Comparison of ENCODE assay signal across 10 cellular contexts in the genomic region with DNA sequence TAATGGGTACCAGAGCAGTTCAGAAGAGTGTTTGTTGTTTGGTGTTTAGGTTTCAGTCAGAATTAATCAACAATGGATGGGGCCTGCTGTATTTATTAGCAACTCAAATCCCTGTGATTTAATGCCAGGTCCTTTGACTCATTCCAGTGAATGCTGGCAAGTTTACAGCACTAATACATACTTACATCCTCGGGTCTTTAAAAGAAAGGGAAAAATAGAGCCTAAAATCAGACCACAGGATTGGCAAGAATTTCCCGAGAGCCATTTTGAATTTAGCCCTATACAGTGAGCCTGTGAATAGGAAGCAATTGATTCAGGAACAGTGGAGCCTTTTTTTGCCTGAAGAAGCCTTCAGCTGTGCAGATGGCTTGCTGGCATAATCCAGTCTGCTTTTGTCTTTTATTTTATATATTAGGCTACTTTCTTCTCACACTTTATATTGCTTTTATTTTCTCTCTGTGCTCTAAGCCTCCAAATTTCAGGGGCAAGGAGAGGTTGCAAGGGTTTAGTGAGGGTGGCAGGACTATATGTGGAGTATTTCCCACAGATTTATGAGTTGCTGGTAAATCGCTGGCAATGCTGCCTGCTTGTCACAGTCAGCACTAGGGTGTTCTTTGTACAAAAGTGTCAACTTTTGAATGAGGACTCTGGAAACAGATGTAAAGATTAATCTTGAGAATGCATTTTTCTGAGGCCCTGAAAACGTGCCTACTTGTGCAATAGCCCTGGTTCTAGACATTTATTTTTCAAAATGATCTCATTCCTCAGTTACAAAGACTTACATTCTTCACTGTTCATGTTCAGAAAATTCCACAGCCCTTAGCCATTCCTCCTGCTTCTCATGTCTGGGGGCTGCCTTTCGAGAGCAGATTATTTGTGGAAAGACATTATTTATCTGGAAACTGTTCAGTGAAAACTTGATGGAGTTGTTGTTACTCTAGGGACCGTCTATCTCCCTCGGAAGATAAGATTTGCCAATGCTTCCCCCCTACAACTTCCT.
DNase-seq lines count a peak whose midpoint lies in the region; ATAC-seq, FAIRE-seq and TF ChIP-seq lines count a peak whose summit lies in the region.
"Had no signal": no experiment of that assay in that cellular context is flagged by ENCODE, and none has a peak within 500 bp of the region (broad histone marks: within the 10 kb centered on the region; RNA-seq: fewer than 3 reads in every experiment).

No MANE protein-coding gene starts in this region.

- H3K9ac ChIP-seq in mammary epithelial cell (ENCODE audit: insufficient read depth, low read length) (no peak overlapping the region), skeletal muscle satellite cell (ENCODE audit: low read depth, low read length) (peak overlapping the region; percentile 82)

- H3K79me2 ChIP-seq in mammary epithelial cell (ENCODE audit: insufficient read depth, low read length) = no peaks in the 10 kb centered on the region

- H3K36me3 ChIP-seq in mammary epithelial cell (ENCODE audit: insufficient read depth, low read length) (no peaks in the 10 kb centered on the region), skeletal muscle satellite cell (ENCODE audit: insufficient read depth, low read length) (no peaks in the 10 kb centered on the region)

- dilution Hi-C loops in mammary epithelial cell (cut with HindIII; ENCODE audit: low sequenced_read_pairs) = no loop called here

- H3K27ac ChIP-seq in mammary epithelial cell (ENCODE audit: insufficient read depth, low read depth, low read length) = peak overlapping the region; percentile 62

- in situ Hi-C loops in mammary epithelial cell (cut with MboI; ENCODE audit: low sequenced_read_pairs in 2 of 2) = no loop called here

- 17% methylated on average over 7 of the region's 7 CpGs for WGBS in mammary epithelial cell (ENCODE audit: low coverage, missing lambda C conversion rate)

- DNase-seq in H54 (ENCODE audit: insufficient read length, low spot score) (no peak), mammary epithelial cell (peak; percentile 73), inferior parietal cortex (ENCODE audit: extremely low spot score) (peak; percentile 32), UCSD-AML1 (lab: John Stamatoyannopoulos, UW; ENCODE audit: unreplicated experiment) (no peak), left colon (no peak)
- DNase-seq: activated CD4-positive, alpha-beta T cell treated with anti-CD3 and anti-CD28 coated beads for 48 hours; erythroblast had no signal

- peak overlapping the region; percentile 93 for H2AFZ ChIP-seq in mammary epithelial cell (ENCODE audit: low read depth, low read length)

- CTCF ChIA-PET in mammary epithelial cell (lab: Charles Lee; ENCODE audit: low non-redundant PET) = no interaction called here

- H3K4me3 ChIP-seq in mammary epithelial cell (replicated peaks in 1 of 3; ENCODE audit: insufficient read depth in 1 of 3, low read depth in 2 of 3, low read length in 3 of 3) = no peak overlapping the region
- peak overlapping the region; percentile 24 for H3K4me3 ChIP-seq in skeletal muscle satellite cell (ENCODE audit: low read length)

- H3K9me3 ChIP-seq in mammary epithelial cell (replicated peaks; ENCODE audit: insufficient read depth, low read length) = no peaks in the 10 kb centered on the region
- no peaks in the 10 kb centered on the region for H3K9me3 ChIP-seq in skeletal muscle satellite cell (replicated peaks; ENCODE audit: low read length)

- ATAC-seq in GM19328 (IDR thresholded peaks at IDR 0.05; ENCODE audit: unreplicated experiment) (no peak), HG02678 (IDR thresholded peaks at IDR 0.05; ENCODE audit: unreplicated experiment) (no peak), left colon (no peak)

- peak; percentile 36 for FAIRE-seq in H54 (lab: Jason Lieb, UNC)

- no peak for TF ChIP-seq POLR2A in H54 (IDR thresholded peaks at IDR 0.05; ENCODE audit: low read depth, low read length)

- H4K20me1 ChIP-seq in mammary epithelial cell (ENCODE audit: insufficient read depth, low read length) = no peaks in the 10 kb centered on the region

- BruUV-seq in mammary epithelial cell (replicated peaks; lab: Mats Ljungman, UMichigan) = no TSS peak

- intact Hi-C loops in mammary epithelial cell (cut with micrococcal nuclease) = no loop called here
- intact Hi-C loops in left colon (cut with DNase I, micrococcal nuclease) = no loop called here

- peaks cover 12% of the 10 kb centered on the region for H3K4me1 ChIP-seq in mammary epithelial cell (ENCODE audit: insufficient read depth, low read length)
- peaks cover 22% of the 10 kb centered on the region for H3K4me1 ChIP-seq in skeletal muscle satellite cell (ENCODE audit: control insufficient read depth, insufficient read depth, low read length)

- no peak for TF ChIP-seq CTCF in mammary epithelial cell (conservative IDR thresholded peaks at IDR 0.05 in 1 of 2, IDR thresholded peaks at IDR 0.05 in 1 of 2; ENCODE audit: extremely low read depth in 1 of 2, insufficient read depth in 1 of 2, low read depth in 1 of 2, low read length in 2 of 2)

- H3K4me2 ChIP-seq in mammary epithelial cell (ENCODE audit: insufficient read depth, low read depth, low read length) (peak overlapping the region; percentile 50), skeletal muscle satellite cell (ENCODE audit: low read length) (peak overlapping the region; percentile 61)

- H3K27me3 ChIP-seq in mammary epithelial cell (ENCODE audit: insufficient read depth, low read length) (no peaks in the 10 kb centered on the region), skeletal muscle satellite cell (ENCODE audit: control insufficient read depth, insufficient read depth, low read length) (no peaks in the 10 kb centered on the region)

Comparison
In these comparisons a context has a peak if more than half of its experiments do, and no peak if none do; other contexts are left out.
1. DNase-seq: peak in mammary epithelial cell (single experiment) and inferior parietal cortex (single experiment); none in H54 (single experiment), UCSD-AML1 (single experiment) and left colon (0 of 2).